Comparison of ENCODE assay signal across 22 cellular contexts in genomic region chr13:73741742-73742141, GRCh38.
DNase-seq lines count a peak whose midpoint lies in the region; ATAC-seq and TF ChIP-seq lines count a peak whose summit lies in the region.
"Had no signal": no experiment of that assay in that cellular context is flagged by ENCODE, and none has a peak within 500 bp of the region (broad histone marks: within the 10 kb centered on the region; RNA-seq: fewer than 3 reads in every experiment).

No MANE protein-coding gene starts in this region.

- peaks cover 2% of the 10 kb centered on the region for H3K36me3 Mint-ChIP-seq in activated CD4-positive, alpha-beta T cell treated with anti-CD3 and anti-CD28 coated beads for 36 hours (ENCODE audit: low read depth)
- peaks cover 9% of the 10 kb centered on the region for H3K36me3 Mint-ChIP-seq in activated naive CD8-positive, alpha-beta T cell treated with anti-CD3 and anti-CD28 coated beads, Interleukin-2, amount 10 ng/mL, durations not matched to agents 7 days and 5 days
- peaks cover 0 to 4% (median 0%) of the 10 kb centered on the region in 3 experiments; a peak in 1 of 7 replicates for H3K36me3 Mint-ChIP-seq in H9 (ENCODE audit: insufficient read depth in 1 of 3, low read depth in 3 of 3)
- H3K36me3 Mint-ChIP-seq in activated naive CD4-positive, alpha-beta T cell treated with anti-CD3 and anti-CD28 coated beads, Interleukin-2, amount 50 U/mL, for 72 hours, result no peaks in the 10 kb centered on the region

- H4K20me1 ChIP-seq in GM23248 (ENCODE audit: insufficient read depth) (no peaks in the 10 kb centered on the region), osteoblast (ENCODE audit: insufficient read depth, low read length) (no peaks in the 10 kb centered on the region), H9 (ENCODE audit: control insufficient read depth, insufficient read depth, insufficient read length) (no peaks in the 10 kb centered on the region)

- CTCF ChIA-PET in activated CD4-positive, alpha-beta T cell treated with anti-CD3 and anti-CD28 coated beads for 36 hours (lab: Charles Lee), result interaction anchor here (1.0 kb wide), 1 partner anchor 76 kb away, joined by 3 read pairs; no protein-coding TSS in a partner anchor

- H3T11ph ChIP-seq in H9 (ENCODE audit: low read length), result no peak overlapping the region

- no peak overlapping the region for H2BK12ac ChIP-seq in H9 (ENCODE audit: insufficient read length, low read depth, low read length)

- H3K4me3 ChIP-seq in GM23248, result no peak overlapping the region
- no peak overlapping the region for H3K4me3 ChIP-seq in osteoblast (ENCODE audit: insufficient read depth, low read length)
- H3K4me3 ChIP-seq: Peyer's patch had no signal

- H3K9me3 Mint-ChIP-seq in activated CD4-positive, alpha-beta T cell treated with anti-CD3 and anti-CD28 coated beads for 36 hours (ENCODE audit: low read depth), result no peaks in the 10 kb centered on the region
- no peaks in the 10 kb centered on the region for H3K9me3 Mint-ChIP-seq in activated naive CD8-positive, alpha-beta T cell treated with anti-CD3 and anti-CD28 coated beads, Interleukin-2, amount 10 ng/mL, durations not matched to agents 7 days and 5 days
- H3K9me3 Mint-ChIP-seq in H9, result no peaks in the 10 kb centered on the region
- H3K9me3 Mint-ChIP-seq in activated naive CD4-positive, alpha-beta T cell treated with anti-CD3 and anti-CD28 coated beads, Interleukin-2, amount 50 U/mL, for 72 hours, result no peaks in the 10 kb centered on the region

- no peak overlapping the region for H2BK120ac ChIP-seq in H9 (ENCODE audit: low read depth, low read length, poor library complexity, severe bottlenecking)

- H3K27ac Mint-ChIP-seq in activated CD4-positive, alpha-beta T cell treated with anti-CD3 and anti-CD28 coated beads for 36 hours, result no peak overlapping the region
- H3K27ac Mint-ChIP-seq in activated naive CD8-positive, alpha-beta T cell treated with anti-CD3 and anti-CD28 coated beads, Interleukin-2, amount 10 ng/mL, durations not matched to agents 7 days and 5 days, result no peak overlapping the region
- no peak overlapping the region; a peak in 1 of 7 replicates for H3K27ac Mint-ChIP-seq in H9
- no peak overlapping the region for H3K27ac Mint-ChIP-seq in activated naive CD4-positive, alpha-beta T cell treated with anti-CD3 and anti-CD28 coated beads, Interleukin-2, amount 50 U/mL, for 72 hours

- no peaks in the 10 kb centered on the region for H3K79me1 ChIP-seq in H9 (ENCODE audit: insufficient read depth, low read depth, low read length, poor library complexity, severe bottlenecking)

- no peak overlapping the region for H3K4me3 Mint-ChIP-seq in activated CD4-positive, alpha-beta T cell treated with anti-CD3 and anti-CD28 coated beads for 36 hours
- peak overlapping the region; percentile 67 for H3K4me3 Mint-ChIP-seq in activated naive CD8-positive, alpha-beta T cell treated with anti-CD3 and anti-CD28 coated beads, Interleukin-2, amount 10 ng/mL, durations not matched to agents 7 days and 5 days
- no peak overlapping the region for H3K4me3 Mint-ChIP-seq in H9

- H3K4me1 ChIP-seq in GM23248 (ENCODE audit: insufficient read depth) (peaks cover 17% of the 10 kb centered on the region), osteoblast (ENCODE audit: insufficient read depth, low read length) (peaks cover 13% of the 10 kb centered on the region), H9 (ENCODE audit: insufficient read depth, low read length) (no peaks in the 10 kb centered on the region)
- H3K4me1 ChIP-seq: Peyer's patch had no signal

- no peak for TF ChIP-seq CTCF in osteoblast (IDR thresholded peaks at IDR 0.05; ENCODE audit: extremely low read depth, low read depth, low read length)
- TF ChIP-seq CTCF in H9 (conservative IDR thresholded peaks at IDR 0.05), result no peak

- no peak overlapping the region for H2BK15ac ChIP-seq in H9 (ENCODE audit: low read depth, low read length)

- WGBS in GM23248 (ENCODE audit: low coverage in 1 of 2, low lambda C conversion rate in 2 of 2, missing lambda C conversion rate in 2 of 2), 2 experiments, result 73 to 75% methylated on average over 3 of the region's 3 CpGs
- no CpG with 5 or more reads among the region's 3 CpGs for WGBS in H9 (ENCODE audit: extremely low coverage, insufficient read length, low lambda C conversion rate)

- H3K79me2 ChIP-seq in GM23248 (ENCODE audit: insufficient read depth), result no peaks in the 10 kb centered on the region
- H3K79me2 ChIP-seq in osteoblast (ENCODE audit: insufficient read depth, low read length), result peaks cover 10% of the 10 kb centered on the region
- no peaks in the 10 kb centered on the region for H3K79me2 ChIP-seq in H9 (ENCODE audit: insufficient read depth, low read length)

- no peak overlapping the region for H4K91ac ChIP-seq in H9 (ENCODE audit: insufficient read length, low read depth, low read length)

- peak overlapping the region; percentile 45; the same call in 1 of the 2 replicates for H2AFZ ChIP-seq in GM23248
- no peak overlapping the region for H2AFZ ChIP-seq in osteoblast (ENCODE audit: low read length)
- H2AFZ ChIP-seq in H9 (ENCODE audit: low read length), result no peak overlapping the region

- H3K4me2 ChIP-seq in GM23248 (ENCODE audit: unreplicated experiment) (peak overlapping the region; percentile 78), osteoblast (ENCODE audit: insufficient read depth, low read length) (peak overlapping the region; percentile 78), H9 (ENCODE audit: insufficient read depth, insufficient read length, low read length) (no peak overlapping the region)
- H3K4me2 ChIP-seq: SK-N-SH had no signal

- H2BK5ac ChIP-seq in H9 (ENCODE audit: insufficient read length, low read length), result no peak overlapping the region

- H4K5ac ChIP-seq in H9 (ENCODE audit: insufficient read length, low read depth, low read length), result no peak overlapping the region

- intact Hi-C loops in activated CD4-positive, alpha-beta T cell treated with anti-CD3 and anti-CD28 coated beads for 36 hours (cut with DNase I, micrococcal nuclease), result no loop called here

- H3K56ac ChIP-seq in H9 (ENCODE audit: insufficient read length, low read depth, low read length), result no peak overlapping the region

- H3K23me2 ChIP-seq in H9 (ENCODE audit: insufficient read length, low read depth, low read length, poor library complexity, severe bottlenecking), result no peaks in the 10 kb centered on the region

- H3K27ac ChIP-seq in GM23248, result peak overlapping the region; percentile 51; the same call in 1 of the 2 replicates
- peak overlapping the region; percentile 29 for H3K27ac ChIP-seq in osteoblast (ENCODE audit: low read depth, low read length)
- no peak overlapping the region for H3K27ac ChIP-seq in H9 (ENCODE audit: insufficient read length, low read depth, low read length)
- H3K27ac ChIP-seq: C4-2B, HL-60, Peyer's patch had no signal

- H3K4ac ChIP-seq in H9 (ENCODE audit: low read depth, low read length), result no peak overlapping the region

- no peak overlapping the region for H2AK5ac ChIP-seq in H9 (ENCODE audit: insufficient read length, low read length)

- H3K18ac ChIP-seq in H9 (ENCODE audit: insufficient read length, low read depth, low read length), result no peak overlapping the region

- no peak overlapping the region for H3K14ac ChIP-seq in H9 (ENCODE audit: insufficient read depth, low read length)

- no peaks in the 10 kb centered on the region for H3K9me2 ChIP-seq in GM23248 (ENCODE audit: insufficient read depth)
- H3K9me2 ChIP-seq: SK-N-SH had no signal

- H4K8ac ChIP-seq in H9 (replicated peaks; ENCODE audit: insufficient read length, low read depth, low read length), result no peak overlapping the region

- H3K9ac ChIP-seq in GM23248 (no peak overlapping the region), H9 (ENCODE audit: extremely low read depth, insufficient read length, low read length) (no peak overlapping the region)
- H3K9ac ChIP-seq: SK-N-SH had no signal

- H3K27me3 ChIP-seq in GM23248 (replicated peaks; ENCODE audit: insufficient read depth) (no peaks in the 10 kb centered on the region), osteoblast (ENCODE audit: insufficient read depth, low read length) (no peaks in the 10 kb centered on the region), H9 (ENCODE audit: insufficient read depth, low read length) (no peaks in the 10 kb centered on the region)
- H3K27me3 ChIP-seq: Peyer's patch had no signal

- no peaks in the 10 kb centered on the region for H3K36me3 ChIP-seq in GM23248 (ENCODE audit: low read depth)
- H3K36me3 ChIP-seq in osteoblast (ENCODE audit: insufficient read depth, low read length), result peaks cover 3% of the 10 kb centered on the region
- H3K36me3 ChIP-seq: Peyer's patch had no signal

- no peak overlapping the region for H3K23ac ChIP-seq in H9 (ENCODE audit: insufficient read length, low read depth, low read length)

- in situ Hi-C loops in GM23248 (cut with MboI), result no loop called here

- H3K9me3 ChIP-seq in GM23248 (ENCODE audit: low read depth) (no peaks in the 10 kb centered on the region), osteoblast (ENCODE audit: low read depth, low read length) (no peaks in the 10 kb centered on the region), H9 (ENCODE audit: control insufficient read depth, low read depth, low read length) (no peaks in the 10 kb centered on the region)
- H3K9me3 ChIP-seq: Peyer's patch, SK-N-SH had no signal

- H3K27me3 Mint-ChIP-seq in activated CD4-positive, alpha-beta T cell treated with anti-CD3 and anti-CD28 coated beads for 36 hours, result no peaks in the 10 kb centered on the region
- H3K27me3 Mint-ChIP-seq in activated naive CD8-positive, alpha-beta T cell treated with anti-CD3 and anti-CD28 coated beads, Interleukin-2, amount 10 ng/mL, durations not matched to agents 7 days and 5 days, result no peaks in the 10 kb centered on the region
- H3K27me3 Mint-ChIP-seq in H9 (ENCODE audit: low read depth), result no peaks in the 10 kb centered on the region

- peaks cover 8% of the 10 kb centered on the region; the same call in 1 of the 2 replicates for H3F3A ChIP-seq in GM23248 (ENCODE audit: insufficient read depth)

- ATAC-seq in activated CD4-positive, alpha-beta T cell treated with anti-CD3 and anti-CD28 coated beads for 36 hours, result peak; percentile 61
- ATAC-seq in activated naive CD8-positive, alpha-beta T cell treated with anti-CD3 and anti-CD28 coated beads, Interleukin-2, amount 10 ng/mL, durations not matched to agents 7 days and 5 days (ENCODE audit: low read depth), result peak; percentile 26
- no peak for ATAC-seq in activated naive CD4-positive, alpha-beta T cell treated with anti-CD3 and anti-CD28 coated beads, Interleukin-2, amount 50 U/mL, for 72 hours
- ATAC-seq: HCT116 had no signal

- H3K4me1 Mint-ChIP-seq in activated CD4-positive, alpha-beta T cell treated with anti-CD3 and anti-CD28 coated beads for 36 hours, result peaks cover 41% of the 10 kb centered on the region
- H3K4me1 Mint-ChIP-seq in activated naive CD8-positive, alpha-beta T cell treated with anti-CD3 and anti-CD28 coated beads, Interleukin-2, amount 10 ng/mL, durations not matched to agents 7 days and 5 days, result peaks cover 26% of the 10 kb centered on the region
- peaks cover 22 to 27% of the 10 kb centered on the region in 2 experiments for H3K4me1 Mint-ChIP-seq in H9

- DNase-seq in activated CD4-positive, alpha-beta T cell treated with anti-CD3 and anti-CD28 coated beads for 36 hours, result no peak
- no peak for DNase-seq in activated CD4-positive, alpha-beta T cell treated with anti-CD3 and anti-CD28 coated beads for 48 hours
- peak; percentile 8 for DNase-seq in GM23248
- no peak for DNase-seq in activated naive CD8-positive, alpha-beta T cell treated with anti-CD3 and anti-CD28 coated beads, Interleukin-2, amount 10 ng/mL, durations not matched to agents 7 days and 5 days
- no peak for DNase-seq in osteoblast (ENCODE audit: insufficient read length, low spot score, missing footprints)
- no peak for DNase-seq in NCI-H526 (lab: John Stamatoyannopoulos, UW)
- no peak for DNase-seq in H9
- no peak for DNase-seq in activated naive CD4-positive, alpha-beta T cell treated with anti-CD3 and anti-CD28 coated beads, Interleukin-2, amount 50 U/mL, for 72 hours (ENCODE audit: low spot score in 2 of 2)
- DNase-seq: Calu3, DND-41, GDM1, KBM-7, NCI-H146, NCI-H2107, NCI-H226, NCI-H748 treated with DMSO at 0.1 percent for 48 hours, Peyer's patch, Right ventricle myocardium superior, SK-N-SH had no signal

- POLR2A ChIA-PET in activated CD4-positive, alpha-beta T cell treated with anti-CD3 and anti-CD28 coated beads for 36 hours (lab: Charles Lee), result no interaction called here
- POLR2A ChIA-PET in activated naive CD8-positive, alpha-beta T cell treated with anti-CD3 and anti-CD28 coated beads, Interleukin-2, amount 10 ng/mL, durations not matched to agents 7 days and 5 days (lab: Charles Lee), result no interaction called here

- H2BK20ac ChIP-seq in H9 (ENCODE audit: low read depth, low read length, poor library complexity, severe bottlenecking), result no peak overlapping the region

Comparison
In these comparisons a context has a peak if more than half of its experiments do, and no peak if none do; other contexts are left out.
1. ATAC-seq: peak in activated CD4-positive, alpha-beta T cell treated with anti-CD3 and anti-CD28 coated beads for 36 hours (single experiment) and activated naive CD8-positive, alpha-beta T cell treated with anti-CD3 and anti-CD28 coated beads, Interleukin-2, amount 10 ng/mL, durations not matched to agents 7 days and 5 days (single experiment); none in activated naive CD4-positive, alpha-beta T cell treated with anti-CD3 and anti-CD28 coated beads, Interleukin-2, amount 50 U/mL, for 72 hours (0 of 2).